19 cellular contexts compared by ENCODE assay signal in the genomic region with DNA sequence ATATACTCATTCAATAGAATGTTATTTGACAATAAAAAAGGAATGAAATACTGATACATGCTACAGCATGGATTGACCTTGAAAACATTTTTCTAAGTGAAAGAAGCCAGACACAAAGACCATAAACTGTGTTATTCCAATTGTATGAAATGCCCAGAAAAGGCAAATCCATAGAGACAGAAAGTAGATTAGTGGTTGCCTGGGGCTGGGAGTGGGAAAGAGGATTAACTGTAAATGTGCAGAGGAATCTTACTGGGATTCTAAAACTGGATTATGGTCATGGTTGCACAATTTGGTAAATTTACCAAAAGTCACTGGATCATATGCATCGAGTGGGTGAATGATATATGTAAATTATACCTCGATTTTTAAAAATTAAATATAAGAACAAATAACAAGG.
DNase-seq lines count a peak whose midpoint lies in the region; FAIRE-seq and TF ChIP-seq lines count a peak whose summit lies in the region.
"Had no signal": no experiment of that assay in that cellular context is flagged by ENCODE, and none has a peak within 500 bp of the region (broad histone marks: within the 10 kb centered on the region; RNA-seq: fewer than 3 reads in every experiment).

No MANE protein-coding gene starts in this region.

- CTCF ChIA-PET in CD8-positive, alpha-beta memory T cell (lab: Charles Lee): no interaction called here

- H3K4me1 Mint-ChIP-seq in CD8-positive, alpha-beta memory T cell: no peaks in the 10 kb centered on the region
- H3K4me1 Mint-ChIP-seq: B cell; CD4-positive, CD25-positive, alpha-beta regulatory T cell; GM23338 had no signal

- H3K27ac ChIP-seq in 22Rv1: peak overlapping the region; percentile 59
- H3K27ac ChIP-seq in CD8-positive, alpha-beta memory T cell (ENCODE audit: low read depth, low read length): no peak overlapping the region
- H3K27ac ChIP-seq: BLaER1, C4-2B had no signal

- in situ Hi-C loops in ACHN (cut with HindIII; ENCODE audit: low pct_ligation_motif_present, low pct_unique_long_range_greater_than_20kb, low sequenced_read_pairs): no loop called here

- peaks cover 0 to 3% of the 10 kb centered on the region in 2 donors for H3K27me3 Mint-ChIP-seq in CD8-positive, alpha-beta memory T cell
- H3K27me3 Mint-ChIP-seq: B cell; CD4-positive, CD25-positive, alpha-beta regulatory T cell had no signal

- POLR2A ChIA-PET in CD8-positive, alpha-beta memory T cell (lab: Charles Lee): no interaction called here

- H3K36me3 Mint-ChIP-seq in CD8-positive, alpha-beta memory T cell: no peaks in the 10 kb centered on the region
- H3K36me3 Mint-ChIP-seq: CD4-positive, CD25-positive, alpha-beta regulatory T cell; CD8-positive, alpha-beta T cell had no signal

- TF ChIP-seq CTCF in 22Rv1 (IDR thresholded peaks at IDR 0.05) (no peak), fibroblast of villous mesenchyme (IDR thresholded peaks at IDR 0.05; ENCODE audit: insufficient read depth, low read depth, low read length) (no peak)

- H3K9me3 Mint-ChIP-seq in CD8-positive, alpha-beta memory T cell: no peaks in the 10 kb centered on the region
- H3K9me3 Mint-ChIP-seq: CD4-positive, CD25-positive, alpha-beta regulatory T cell; CD8-positive, alpha-beta T cell; GM23338 had no signal

- no peak overlapping the region for H3K4me3 ChIP-seq in fibroblast of villous mesenchyme (ENCODE audit: low read depth, low read length)
- no peak overlapping the region for H3K4me3 ChIP-seq in CD8-positive, alpha-beta memory T cell (ENCODE audit: low read length)
- H3K4me3 ChIP-seq: BLaER1, GM23338 had no signal

- H3K36me3 ChIP-seq in CD8-positive, alpha-beta memory T cell (ENCODE audit: insufficient read depth, low read length): no peaks in the 10 kb centered on the region
- H3K36me3 ChIP-seq: BLaER1 had no signal

- FAIRE-seq in H54 (lab: Jason Lieb, UNC): peak; percentile 41
- FAIRE-seq: GM12891, GM18507 had no signal

- no peak for DNase-seq in H54 (ENCODE audit: insufficient read length, low spot score)
- peak; percentile 71 for DNase-seq in fibroblast of villous mesenchyme (ENCODE audit: low read depth)
- DNase-seq in ACHN: no peak
- DNase-seq in CD8-positive, alpha-beta memory T cell: no peak
- DNase-seq in cardiac septum (ENCODE audit: low spot score): no peak
- DNase-seq: 8988T; CD4-positive, CD25-positive, alpha-beta regulatory T cell; CD8-positive, alpha-beta T cell; DMS53; DMS79 treated with DMSO at 0.1 percent for 48 hours; GF-D8; HCEC 1CT had no signal

- no peaks in the 10 kb centered on the region for H3K27me3 ChIP-seq in CD8-positive, alpha-beta memory T cell (ENCODE audit: insufficient read depth, low read length, poor library complexity, severe bottlenecking)
- H3K27me3 ChIP-seq: BLaER1 had no signal

- no peak overlapping the region for H3K4me3 Mint-ChIP-seq in CD8-positive, alpha-beta memory T cell
- H3K4me3 Mint-ChIP-seq: B cell; CD4-positive, CD25-positive, alpha-beta regulatory T cell; CD8-positive, alpha-beta T cell; GM23338 had no signal

- intact Hi-C loops in cardiac septum (cut with DNase I): no loop called here

- H3K9me3 ChIP-seq in CD8-positive, alpha-beta memory T cell (ENCODE audit: low read length): no peaks in the 10 kb centered on the region

- no peak for TF ChIP-seq POLR2A in H54 (IDR thresholded peaks at IDR 0.05; ENCODE audit: low read depth, low read length)

- H3K27ac Mint-ChIP-seq in CD8-positive, alpha-beta memory T cell: no peak overlapping the region
- H3K27ac Mint-ChIP-seq: B cell; CD4-positive, CD25-positive, alpha-beta regulatory T cell; CD8-positive, alpha-beta T cell; GM23338 had no signal

- H3K4me1 ChIP-seq in CD8-positive, alpha-beta memory T cell (ENCODE audit: insufficient read depth, low read length): no peaks in the 10 kb centered on the region
